In the genomic region with DNA sequence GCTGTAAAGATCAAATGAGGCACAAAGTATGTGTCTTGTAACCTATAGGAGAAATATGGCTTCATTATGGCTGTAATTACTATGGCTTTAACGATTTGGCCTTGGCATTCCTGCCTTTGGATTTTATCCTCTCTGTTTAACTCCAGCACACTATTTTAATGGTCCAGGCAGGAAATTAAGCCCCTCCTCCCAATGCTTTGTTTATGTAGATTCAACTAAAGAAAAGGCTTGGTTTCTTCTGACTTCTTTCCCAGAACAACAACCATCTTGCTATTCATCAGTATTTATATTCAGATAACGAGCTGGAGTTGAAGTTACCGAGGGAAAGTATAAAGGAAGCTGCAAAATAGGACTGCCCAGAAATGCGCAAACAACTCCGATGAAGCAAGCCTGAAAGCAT, we compare ENCODE assay signal across 1 cellular context.
TF ChIP-seq lines count a peak whose summit lies in the region.

No MANE protein-coding gene starts in this region.

TF ChIP-seq in WTC11, 78 proteins besides CTCF, POLR2A, EP300 and RAD21 (continued from another document):
- TF ChIP-seq AR (CRISPR knock-in tag; IDR thresholded peaks at IDR 0.05) (no peak), MAX (CRISPR knock-in tag; IDR thresholded peaks at IDR 0.05) (no peak), EMX1 (CRISPR knock-in tag; IDR thresholded peaks at IDR 0.05) (no peak)
- TF ChIP-seq, protein P1, sequence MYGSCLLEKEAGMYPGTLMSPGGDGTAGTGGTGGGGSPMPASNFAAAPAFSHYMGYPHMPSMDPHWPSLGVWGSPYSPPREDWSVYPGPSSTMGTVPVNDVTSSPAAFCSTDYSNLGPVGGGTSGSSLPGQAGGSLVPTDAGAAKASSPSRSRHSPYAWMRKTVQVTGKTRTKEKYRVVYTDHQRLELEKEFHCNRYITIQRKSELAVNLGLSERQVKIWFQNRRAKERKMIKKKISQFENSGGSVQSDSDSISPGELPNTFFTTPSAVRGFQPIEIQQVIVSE (CRISPR knock-in tag; IDR thresholded peaks at IDR 0.05; ENCODE audit: borderline replicate concordance): no peak
- TF ChIP-seq, protein P2, sequence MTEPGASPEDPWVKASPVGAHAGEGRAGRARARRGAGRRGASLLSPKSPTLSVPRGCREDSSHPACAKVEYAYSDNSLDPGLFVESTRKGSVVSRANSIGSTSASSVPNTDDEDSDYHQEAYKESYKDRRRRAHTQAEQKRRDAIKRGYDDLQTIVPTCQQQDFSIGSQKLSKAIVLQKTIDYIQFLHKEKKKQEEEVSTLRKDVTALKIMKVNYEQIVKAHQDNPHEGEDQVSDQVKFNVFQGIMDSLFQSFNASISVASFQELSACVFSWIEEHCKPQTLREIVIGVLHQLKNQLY (CRISPR knock-in tag; IDR thresholded peaks at IDR 0.05): no peak
